In genomic region chr17:216625-217024, GRCh38 we compare ENCODE assay signal across 1 cellular context.
TF ChIP-seq lines count a peak whose summit lies in the region.

No MANE protein-coding gene starts in this region.

TF ChIP-seq in HEK293, 187 proteins besides CTCF, POLR2A, EP300 and RAD21 (continued from another document):
- TF ChIP-seq ZNF629 (tag by site-specific recombination; IDR thresholded peaks at IDR 0.05) (no peak), ZNF274 (IDR thresholded peaks at IDR 0.05; ENCODE audit: low read length) (no peak), ZNF274 (tag by site-specific recombination; IDR thresholded peaks at IDR 0.05; ENCODE audit: borderline replicate concordance) (no peak), ZNF23 (tag by site-specific recombination; IDR thresholded peaks at IDR 0.05; ENCODE audit: borderline replicate concordance) (peak; percentile 95), ZNF423 (tag by site-specific recombination; IDR thresholded peaks at IDR 0.05) (no peak), ZNF335 (tag by site-specific recombination; conservative IDR thresholded peaks at IDR 0.05) (peak; percentile 8; the same call in 1 of the 2 replicates), ZNF202 (tag by site-specific recombination; IDR thresholded peaks at IDR 0.05; ENCODE audit: borderline replicate concordance) (no peak)
- TF ChIP-seq, protein P1, sequence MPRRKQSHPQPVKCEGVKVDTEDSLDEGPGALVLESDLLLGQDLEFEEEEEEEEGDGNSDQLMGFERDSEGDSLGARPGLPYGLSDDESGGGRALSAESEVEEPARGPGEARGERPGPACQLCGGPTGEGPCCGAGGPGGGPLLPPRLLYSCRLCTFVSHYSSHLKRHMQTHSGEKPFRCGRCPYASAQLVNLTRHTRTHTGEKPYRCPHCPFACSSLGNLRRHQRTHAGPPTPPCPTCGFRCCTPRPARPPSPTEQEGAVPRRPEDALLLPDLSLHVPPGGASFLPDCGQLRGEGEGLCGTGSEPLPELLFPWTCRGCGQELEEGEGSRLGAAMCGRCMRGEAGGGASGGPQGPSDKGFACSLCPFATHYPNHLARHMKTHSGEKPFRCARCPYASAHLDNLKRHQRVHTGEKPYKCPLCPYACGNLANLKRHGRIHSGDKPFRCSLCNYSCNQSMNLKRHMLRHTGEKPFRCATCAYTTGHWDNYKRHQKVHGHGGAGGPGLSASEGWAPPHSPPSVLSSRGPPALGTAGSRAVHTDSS (tag by site-specific recombination; IDR thresholded peaks at IDR 0.05), result no peak
